In the genomic region with DNA sequence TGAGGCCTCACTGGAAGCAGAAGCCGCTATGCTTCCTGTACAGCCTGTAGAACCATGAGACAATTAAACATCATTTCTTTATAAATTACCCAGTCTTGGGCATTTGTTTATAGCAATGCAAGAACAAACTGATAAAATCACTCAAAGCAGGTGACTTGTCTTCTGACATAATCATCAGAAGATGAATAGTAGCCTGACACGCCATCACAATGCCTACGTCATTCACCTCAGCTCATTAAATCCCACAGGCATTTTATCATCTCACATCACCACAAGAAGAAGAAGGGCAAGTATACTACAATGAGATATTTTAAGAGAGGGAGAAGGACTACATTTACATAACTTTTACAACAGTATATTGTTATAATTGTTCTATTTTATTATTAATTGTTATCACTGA, we compare ENCODE assay signal across 24 cellular contexts. TPM values are rescaled to one million over a fixed set of nuclear protein-coding genes. Genes with fewer than 3 reads are reported as not detected.
"Had no signal": no experiment of that assay in that cellular context is flagged by ENCODE, and none has a peak within 500 bp of the region (broad histone marks: within the 10 kb centered on the region; RNA-seq: fewer than 3 reads in every experiment).

No MANE protein-coding gene starts in this region.

- ATAC-seq: activated naive CD8-positive, alpha-beta T cell treated with anti-CD3 and anti-CD28 coated beads, Interleukin-2, amount 50 U/mL, for 24 hours; effector memory CD8-positive, alpha-beta T cell; gastroesophageal sphincter; left cardiac atrium; right lobe of liver; stimulated activated memory B cell treated with anti-CD40 and anti-IgM and Interleukin-4, amounts not matched to agents 10 μg/mL and 1 μg/mL and 100 μg/mL, for 72 hours; WTC11 had no signal

- H3K27me3 ChIP-seq: brain microvascular endothelial cell, gastroesophageal sphincter, right lobe of liver, vagina had no signal

- H3K36me3 ChIP-seq: brain microvascular endothelial cell, esophagus squamous epithelium, gastroesophageal sphincter, right lobe of liver, transverse colon, vagina had no signal

- H3K9me3 Mint-ChIP-seq: activated CD4-positive, alpha-beta memory T cell treated with anti-CD3 and anti-CD28 coated beads for 36 hours; activated naive CD8-positive, alpha-beta T cell treated with anti-CD3 and anti-CD28 coated beads, Interleukin-2, amount 50 U/mL, for 24 hours; effector memory CD8-positive, alpha-beta T cell; T-helper 1 cell treated with Interleukin-12 subunit alpha and Interleukin-12 subunit beta and Interleukin-4 antibody, amounts not matched to agents 30 μg/mL and 1 μg/mL, for 36 hours; WTC11 had no signal

- H3K9me3 ChIP-seq: esophagus squamous epithelium, gastroesophageal sphincter, right lobe of liver, transverse colon, vagina had no signal

- H3K36me3 Mint-ChIP-seq: activated CD4-positive, alpha-beta memory T cell treated with anti-CD3 and anti-CD28 coated beads for 36 hours; memory B cell; stimulated activated memory B cell treated with anti-CD40 and anti-IgM and Interleukin-4, amounts not matched to agents 10 μg/mL and 1 μg/mL and 100 μg/mL, for 72 hours; WTC11 had no signal

- H3K4me1 ChIP-seq: parathyroid adenoma, vagina had no signal

- H3K27ac Mint-ChIP-seq: activated CD4-positive, alpha-beta memory T cell treated with anti-CD3 and anti-CD28 coated beads for 36 hours; activated naive CD8-positive, alpha-beta T cell treated with anti-CD3 and anti-CD28 coated beads, Interleukin-2, amount 50 U/mL, for 24 hours; effector memory CD8-positive, alpha-beta T cell; memory B cell; nephron progenitor cell; stimulated activated memory B cell treated with anti-CD40 and anti-IgM and Interleukin-4, amounts not matched to agents 10 μg/mL and 1 μg/mL and 100 μg/mL, for 72 hours; T-helper 1 cell treated with Interleukin-12 subunit alpha and Interleukin-12 subunit beta and Interleukin-4 antibody, amounts not matched to agents 30 μg/mL and 1 μg/mL, for 36 hours; WTC11 had no signal

- DNase-seq: activated CD4-positive, alpha-beta memory T cell treated with anti-CD3 and anti-CD28 coated beads for 36 hours; activated effector memory CD4-positive, alpha-beta T cell treated with anti-CD3 and anti-CD28 coated beads, Interleukin-2, amount 50 U/mL, for 16 hours; activated naive CD4-positive, alpha-beta T cell treated with anti-CD3 and anti-CD28 coated beads, Interleukin-2, amount 50 U/mL, for 16 hours; activated naive CD8-positive, alpha-beta T cell treated with anti-CD3 and anti-CD28 coated beads, Interleukin-2, amount 50 U/mL, for 24 hours; aorta; brain microvascular endothelial cell; central memory CD4-positive, alpha-beta T cell; effector memory CD8-positive, alpha-beta T cell; esophagus squamous epithelium; head of caudate nucleus; left cardiac atrium; nephron progenitor cell; right lobe of liver; small intestine; stimulated activated CD4-positive, alpha-beta T cell treated with anti-CD3 and anti-CD28 coated beads, Interleukin-15, amount 100 ng/mL, for 24 hours; T1000; transverse colon had no signal

- H3K27ac ChIP-seq: brain microvascular endothelial cell, gastroesophageal sphincter, parathyroid adenoma, right lobe of liver, transverse colon, vagina had no signal

- H3K4me3 ChIP-seq: esophagus squamous epithelium, gastroesophageal sphincter, right lobe of liver, transverse colon, vagina had no signal

- H3K4me3 Mint-ChIP-seq: activated CD4-positive, alpha-beta memory T cell treated with anti-CD3 and anti-CD28 coated beads for 36 hours; activated naive CD8-positive, alpha-beta T cell treated with anti-CD3 and anti-CD28 coated beads, Interleukin-2, amount 50 U/mL, for 24 hours; effector memory CD8-positive, alpha-beta T cell; memory B cell; nephron progenitor cell; stimulated activated memory B cell treated with anti-CD40 and anti-IgM and Interleukin-4, amounts not matched to agents 10 μg/mL and 1 μg/mL and 100 μg/mL, for 72 hours; T-helper 1 cell treated with Interleukin-12 subunit alpha and Interleukin-12 subunit beta and Interleukin-4 antibody, amounts not matched to agents 30 μg/mL and 1 μg/mL, for 36 hours; WTC11 had no signal

RNA-seq across cellular contexts. Expression of gene CAP2, which starts 3.1 kb away (rescaled TPM):
- total RNA-seq: activated CD4-positive, alpha-beta memory T cell treated with anti-CD3 and anti-CD28 coated beads for 36 hours had no signal
